ENCODE assay signal across 29 cellular contexts in the genomic region with DNA sequence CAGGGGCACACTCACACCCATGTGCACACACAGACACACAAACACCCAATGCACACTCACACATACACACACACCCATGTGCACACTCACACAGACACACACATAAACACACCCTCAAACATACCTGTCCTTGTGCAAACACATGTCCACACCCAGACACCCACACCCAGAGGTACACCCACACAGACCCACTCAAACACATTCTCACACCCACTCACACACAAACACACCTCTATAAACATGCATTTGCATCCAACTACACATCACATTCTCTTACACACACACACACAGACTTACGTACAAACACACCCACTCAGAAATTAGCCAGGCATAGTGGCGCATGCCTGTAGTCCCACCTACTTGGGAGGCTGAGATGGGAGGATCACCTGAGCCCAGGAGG. TPM values are rescaled to one million over a fixed set of nuclear protein-coding genes. Genes with fewer than 3 reads are reported as not detected.
A peak's percentile ranks its signal among the peaks of the same experiment; 100 is the strongest.
DNase-seq lines count a peak whose midpoint lies in the region; ATAC-seq, FAIRE-seq and TF ChIP-seq lines count a peak whose summit lies in the region.
"Had no signal": no experiment of that assay in that cellular context is flagged by ENCODE, and none has a peak within 500 bp of the region (broad histone marks: within the 10 kb centered on the region; RNA-seq: fewer than 3 reads in every experiment).

No MANE protein-coding gene starts in this region.

- no peak for TF ChIP-seq CTCF in IMR-90 (conservative IDR thresholded peaks at IDR 0.05; ENCODE audit: low read depth, low read length)
- TF ChIP-seq CTCF in bronchial epithelial cell (IDR thresholded peaks at IDR 0.05; ENCODE audit: insufficient read depth, low read length, severe bottlenecking) = no peak

- no peaks in the 10 kb centered on the region for H3K79me1 ChIP-seq in IMR-90 (ENCODE audit: low read depth in 1 of 2, low read length in 2 of 2)

- no peak for TF ChIP-seq POLR2A in IMR-90 (IDR thresholded peaks at IDR 0.05; ENCODE audit: low read depth, low read length)

- H3K27ac ChIP-seq in IMR-90 (ENCODE audit: insufficient read depth, low read length) = no peak overlapping the region
- H3K27ac ChIP-seq: BLaER1 had no signal

- H3K4ac ChIP-seq in IMR-90 (ENCODE audit: low read depth, low read length) = no peak overlapping the region

- CTCF ChIA-PET in IMR-90 (lab: Yijun Ruan, JAX) = no interaction called here

- DNase-seq in IMR-90 (no peak), bronchial epithelial cell (ENCODE audit: low read depth) (no peak), GDM1 (lab: John Stamatoyannopoulos, UW) (no peak), globus pallidus (ENCODE audit: low spot score) (no peak), hypothalamus (lab: John Stamatoyannopoulos, UW) (no peak)
- DNase-seq in natural killer cell treated with Interleukin-12 subunit alpha and Interleukin-12 subunit beta and Interleukin-15 and Interleukin-18, amount 100 ng/mL, for 72 hours (ENCODE audit: low spot score) = peak; percentile 2
- no peak for DNase-seq in activated naive CD4-positive, alpha-beta T cell treated with anti-CD3 and anti-CD28 coated beads, Interleukin-2, amount 50 U/mL, for 16 hours
- DNase-seq: 8988T; ACHN; BE2C; C1 segment of cervical spinal cord; CD4-positive, alpha-beta memory T cell; CD4-positive, CD25-positive, alpha-beta regulatory T cell; CD8-positive, alpha-beta memory T cell; COR-L47; DMS 273 treated with DMSO at 0.1 percent for 48 hours; DMS153; DMS53; DMS79; DND-41; EL; GF-D8 had no signal

- no peak overlapping the region for H3K4me3 Mint-ChIP-seq in natural killer cell treated with Interleukin-12 subunit alpha and Interleukin-12 subunit beta and Interleukin-15 and Interleukin-18, amount 100 ng/mL, for 72 hours
- H3K4me3 Mint-ChIP-seq: CD14-positive monocyte; CD4-positive, alpha-beta memory T cell; CD4-positive, CD25-positive, alpha-beta regulatory T cell; CD8-positive, alpha-beta memory T cell had no signal

- no peak overlapping the region for H3K56ac ChIP-seq in IMR-90 (ENCODE audit: extremely low read depth, insufficient read depth, low read length)

- no peak overlapping the region for H2AFZ ChIP-seq in IMR-90 (replicated peaks; ENCODE audit: low read length, poor library complexity)

- no peak overlapping the region for H2BK120ac ChIP-seq in IMR-90 (ENCODE audit: low read depth, low read length)

- H3K36me3 ChIP-seq in IMR-90 (ENCODE audit: control insufficient read depth, insufficient read depth, low read length) = no peaks in the 10 kb centered on the region
- H3K36me3 ChIP-seq in bronchial epithelial cell (ENCODE audit: control insufficient read depth, insufficient read depth, low read length) = no peaks in the 10 kb centered on the region
- H3K36me3 ChIP-seq: BE2C, BLaER1 had no signal

- no CpG with 5 or more reads among the region's 2 CpGs for WGBS in IMR-90 (ENCODE audit: extremely low coverage in 2 of 2, insufficient read length in 1 of 2), 2 experiments

- H3K4me1 Mint-ChIP-seq in natural killer cell treated with Interleukin-12 subunit alpha and Interleukin-12 subunit beta and Interleukin-15 and Interleukin-18, amount 100 ng/mL, for 72 hours (ENCODE audit: low read depth in 2 of 2) = no peaks in the 10 kb centered on the region
- H3K4me1 Mint-ChIP-seq: CD14-positive monocyte; CD4-positive, alpha-beta memory T cell; CD4-positive, CD25-positive, alpha-beta regulatory T cell; CD8-positive, alpha-beta memory T cell had no signal

- dilution Hi-C loops in IMR-90 (cut with HindIII; ENCODE audit: low sequenced_read_pairs, unreplicated experiment) = no loop called here

- H3K27me3 Mint-ChIP-seq in natural killer cell treated with Interleukin-12 subunit alpha and Interleukin-12 subunit beta and Interleukin-15 and Interleukin-18, amount 100 ng/mL, for 72 hours = no peaks in the 10 kb centered on the region
- H3K27me3 Mint-ChIP-seq: CD8-positive, alpha-beta memory T cell had no signal

- H4K20me1 ChIP-seq in IMR-90 (ENCODE audit: insufficient read depth, low read length) = no peaks in the 10 kb centered on the region
- H4K20me1 ChIP-seq: BLaER1 had no signal

- H3K9me3 ChIP-seq in IMR-90 (ENCODE audit: control insufficient read depth, insufficient read depth, low read length) = no peaks in the 10 kb centered on the region
- H3K9me3 ChIP-seq: BE2C, BLaER1 had no signal

- no peak overlapping the region for H2BK15ac ChIP-seq in IMR-90 (ENCODE audit: low read depth, low read length)

- H3K18ac ChIP-seq in IMR-90 (ENCODE audit: low read depth, low read length) = no peak overlapping the region

- no peak overlapping the region for H3K4me2 ChIP-seq in IMR-90 (ENCODE audit: low read depth, low read length)
- H3K4me2 ChIP-seq: BLaER1 had no signal

- H3K9ac ChIP-seq in IMR-90 (ENCODE audit: low read depth, low read length) = no peak overlapping the region
- H3K9ac ChIP-seq: BLaER1 had no signal

- no peak overlapping the region for H2BK5ac ChIP-seq in IMR-90 (ENCODE audit: low read depth, low read length, poor library complexity, severe bottlenecking)

- H2AK5ac ChIP-seq in IMR-90 (ENCODE audit: low read depth, low read length) = no peak overlapping the region

- H3K36me3 Mint-ChIP-seq in natural killer cell treated with Interleukin-12 subunit alpha and Interleukin-12 subunit beta and Interleukin-15 and Interleukin-18, amount 100 ng/mL, for 72 hours = no peaks in the 10 kb centered on the region
- H3K36me3 Mint-ChIP-seq: CD14-positive monocyte; CD4-positive, alpha-beta memory T cell; CD4-positive, CD25-positive, alpha-beta regulatory T cell; CD8-positive, alpha-beta memory T cell had no signal

- POLR2A ChIA-PET in IMR-90 (lab: Charles Lee; ENCODE audit: unreplicated experiment) = no interaction called here

- H3K9me1 ChIP-seq in IMR-90 (ENCODE audit: insufficient read depth, low read length) = no peaks in the 10 kb centered on the region

- no peak overlapping the region for H2BK20ac ChIP-seq in IMR-90 (ENCODE audit: low read depth, low read length)

- in situ Hi-C loops in IMR-90 (cut with MboI; ENCODE audit: low sequenced_read_pairs) = no loop called here

- H3K9me3 Mint-ChIP-seq in natural killer cell treated with Interleukin-12 subunit alpha and Interleukin-12 subunit beta and Interleukin-15 and Interleukin-18, amount 100 ng/mL, for 72 hours = no peaks in the 10 kb centered on the region
- H3K9me3 Mint-ChIP-seq: CD4-positive, alpha-beta memory T cell; CD4-positive, CD25-positive, alpha-beta regulatory T cell; CD8-positive, alpha-beta memory T cell had no signal

- H3K4me3 ChIP-seq in IMR-90 (ENCODE audit: insufficient read depth, low read depth, low read length) (no peak overlapping the region), bronchial epithelial cell (ENCODE audit: low read depth, low read length) (no peak overlapping the region)
- H3K4me3 ChIP-seq: BLaER1 had no signal

- no peak for TF ChIP-seq RAD21 in IMR-90 (IDR thresholded peaks at IDR 0.05; ENCODE audit: low read length)

- H3K14ac ChIP-seq in IMR-90 (replicated peaks; ENCODE audit: low read depth, low read length) = no peak overlapping the region

- H3K27me3 ChIP-seq in IMR-90 (ENCODE audit: control insufficient read depth, insufficient read depth, low read length) (no peaks in the 10 kb centered on the region; the same call in 1 of the 2 replicates), bronchial epithelial cell (ENCODE audit: control insufficient read depth, insufficient read depth, low read length) (no peaks in the 10 kb centered on the region)
- H3K27me3 ChIP-seq: BE2C, BLaER1 had no signal

- no peak overlapping the region for H3K23ac ChIP-seq in IMR-90 (ENCODE audit: low read depth, low read length)

- no peak overlapping the region for H4K5ac ChIP-seq in IMR-90 (ENCODE audit: low read depth, low read length)

- no peak overlapping the region for H4K91ac ChIP-seq in IMR-90 (ENCODE audit: insufficient read depth, low read depth, low read length)

- no peak for ATAC-seq in IMR-90 (ENCODE audit: low read depth)
- ATAC-seq in natural killer cell treated with Interleukin-12 subunit alpha and Interleukin-12 subunit beta and Interleukin-15 and Interleukin-18, amount 100 ng/mL, for 72 hours = no peak

- H3K27ac Mint-ChIP-seq in natural killer cell treated with Interleukin-12 subunit alpha and Interleukin-12 subunit beta and Interleukin-15 and Interleukin-18, amount 100 ng/mL, for 72 hours = no peak overlapping the region
- H3K27ac Mint-ChIP-seq: CD14-positive monocyte; CD4-positive, alpha-beta memory T cell; CD4-positive, CD25-positive, alpha-beta regulatory T cell; CD8-positive, alpha-beta memory T cell had no signal

- no TSS peak for BruUV-seq in IMR-90 (replicated peaks; lab: Mats Ljungman, UMichigan)

- intact Hi-C loops in IMR-90 (cut with micrococcal nuclease) = no loop called here

- H4K8ac ChIP-seq in IMR-90 (ENCODE audit: low read depth in 2 of 2, low read length in 2 of 2) = no peak overlapping the region

- H3K4me1 ChIP-seq in IMR-90 (ENCODE audit: control insufficient read depth, insufficient read depth, low read length) = no peaks in the 10 kb centered on the region
- H3K4me1 ChIP-seq: BE2C, BLaER1 had no signal

- peak overlapping the region; percentile 72 for H2AK9ac ChIP-seq in IMR-90 (replicated peaks; ENCODE audit: low read depth, low read length, poor library complexity)

- FAIRE-seq in bronchial epithelial cell (lab: Jason Lieb, UNC) = peak; percentile 77
- FAIRE-seq: A204.1, GM12891, GM19239 had no signal

TF ChIP-seq in IMR-90, 13 proteins besides CTCF, POLR2A, EP300 and RAD21:
- TF ChIP-seq SMC3 (IDR thresholded peaks at IDR 0.05; ENCODE audit: low read depth, low read length) (no peak), FOS (IDR thresholded peaks at IDR 0.05; ENCODE audit: low read depth, low read length) (no peak), BHLHE40 (IDR thresholded peaks at IDR 0.05; ENCODE audit: low read depth, low read length) (no peak), RFX5 (IDR thresholded peaks at IDR 0.05; ENCODE audit: low read depth, low read length) (no peak)

RNA-seq across cellular contexts. Expression of a gene that starts 31.4 kb away (rescaled TPM):
- not detected in 2 replicates for total RNA-seq in IMR-90 (2012; rRNA removed)
- polyA plus RNA-seq in IMR-90 (2012; rRNA removed) = not detected in 2 replicates
- not detected in 2 replicates for polyA plus RNA-seq in IMR-90 (2012; cell fraction: cytosol; rRNA removed)
- under 0.01 and 0.22 TPM in 2 replicates for polyA plus RNA-seq in IMR-90 (2012; cell fraction: nucleus; rRNA removed; ENCODE audit: low replicate concordance)
- not detected in 2 replicates for total RNA-seq in bronchial epithelial cell
- not detected for total RNA-seq in natural killer cell treated with Interleukin-12 subunit alpha and Interleukin-12 subunit beta and Interleukin-15 and Interleukin-18, amount 100 ng/mL, for 72 hours
- total RNA-seq: CD4-positive, alpha-beta memory T cell; CD8-positive, alpha-beta memory T cell; Daoy had no signal
- polyA plus RNA-seq: AG04450; CD14-positive monocyte; CD4-positive, alpha-beta memory T cell; CD4-positive, CD25-positive, alpha-beta regulatory T cell; CD8-positive, alpha-beta memory T cell had no signal
